ENCODE assay signal across 2 cellular contexts in genomic region chr6:90285611-90286381, GRCh38.
A peak's percentile ranks its signal among the peaks of the same experiment; 100 is the strongest.
TF ChIP-seq lines count a peak whose summit lies in the region.

No MANE protein-coding gene starts in this region.

TF ChIP-seq in SK-N-SH, 30 proteins besides CTCF, POLR2A, EP300 and RAD21 (continued from another document):
- no peak for TF ChIP-seq USF1 (IDR thresholded peaks at IDR 0.05; ENCODE audit: borderline replicate concordance, low read depth)
- peak; percentile 90 for TF ChIP-seq PBX3 (IDR thresholded peaks at IDR 0.05)
- TF ChIP-seq FOXM1 (IDR thresholded peaks at IDR 0.05; ENCODE audit: low read depth): no peak
- TF ChIP-seq MXI1 (IDR thresholded peaks at IDR 0.05; ENCODE audit: low read depth, low read length): no peak
- no peak for TF ChIP-seq RCOR1 (IDR thresholded peaks at IDR 0.05; ENCODE audit: low read length)
- no peak for TF ChIP-seq ELF1 (IDR thresholded peaks at IDR 0.05)
- TF ChIP-seq CHD2 (IDR thresholded peaks at IDR 0.05; ENCODE audit: low read length, partially characterized antibody): no peak
TF ChIP-seq in SK-N-SH: peak in this region for 11.

TF ChIP-seq in GM12878, 131 proteins besides CTCF, POLR2A, EP300 and RAD21 (continued from another document):
- TF ChIP-seq PRDM15 (CRISPR knock-in tag; IDR thresholded peaks at IDR 0.05) (no peak), IKZF1 (conservative IDR thresholded peaks at IDR 0.05) (peak; percentile 64), MTA2 (IDR thresholded peaks at IDR 0.05; ENCODE audit: low read depth) (peak; percentile 85), KAT2A (conservative IDR thresholded peaks at IDR 0.05; ENCODE audit: control insufficient read depth, low read depth, low read length) (no peak), CHD2 (IDR thresholded peaks at IDR 0.05; ENCODE audit: borderline replicate concordance, low read depth, low read length) (peak; percentile 16; the same call in 1 of the 2 replicates), ATF2 (IDR thresholded peaks at IDR 0.05; ENCODE audit: low read length) (peak; percentile 50; the same call in 1 of the 2 replicates), E2F8 (IDR thresholded peaks at IDR 0.05; ENCODE audit: low read depth, partially characterized antibody) (no peak), ZNF592 (IDR thresholded peaks at IDR 0.05) (0 out of 2 replicates have a peak, but pooled peaks have one; percentile 4), SPI1 (IDR thresholded peaks at IDR 0.05; ENCODE audit: borderline replicate concordance, insufficient read depth, low read depth, low read length) (peak; percentile 93), MEF2B (IDR thresholded peaks at IDR 0.05; ENCODE audit: partially characterized antibody, poor library complexity, severe bottlenecking) (peak; percentile 81), TCF12 (IDR thresholded peaks at IDR 0.05; ENCODE audit: low read depth, low read length) (peak; percentile 82; the same call in 1 of the 2 replicates), ZNF217 (IDR thresholded peaks at IDR 0.05) (peak; percentile 90), ZBTB4 (CRISPR knock-in tag; IDR thresholded peaks at IDR 0.05) (no peak), DPF2 (IDR thresholded peaks at IDR 0.05) (peak; percentile 61; the same call in 1 of the 2 replicates), BACH1 (IDR thresholded peaks at IDR 0.05; ENCODE audit: borderline replicate concordance) (peak; percentile 98), KLF5 (IDR thresholded peaks at IDR 0.05; ENCODE audit: partially characterized antibody) (peak; percentile 43), KDM1A (IDR thresholded peaks at IDR 0.05; ENCODE audit: borderline replicate concordance) (peak; percentile 85; the same call in 1 of the 2 replicates), E2F4 (IDR thresholded peaks at IDR 0.05; ENCODE audit: low read depth, low read length) (no peak)
